1 cellular context compared by ENCODE assay signal in genomic region chr6:149286905-149287304, GRCh38.
TF ChIP-seq lines count a peak whose summit lies in the region.

No MANE protein-coding gene starts in this region.

TF ChIP-seq in K562, 482 proteins besides CTCF, POLR2A, EP300 and RAD21:
- no peak for TF ChIP-seq AFF4 (CRISPR knock-in tag; IDR thresholded peaks at IDR 0.05)
- peak; percentile 56; the same call in 1 of the 2 replicates for TF ChIP-seq PKNOX1 (IDR thresholded peaks at IDR 0.05)
- TF ChIP-seq GABPB1 (CRISPR knock-in tag; IDR thresholded peaks at IDR 0.05): no peak
